6 cellular contexts compared by ENCODE assay signal in the genomic region with DNA sequence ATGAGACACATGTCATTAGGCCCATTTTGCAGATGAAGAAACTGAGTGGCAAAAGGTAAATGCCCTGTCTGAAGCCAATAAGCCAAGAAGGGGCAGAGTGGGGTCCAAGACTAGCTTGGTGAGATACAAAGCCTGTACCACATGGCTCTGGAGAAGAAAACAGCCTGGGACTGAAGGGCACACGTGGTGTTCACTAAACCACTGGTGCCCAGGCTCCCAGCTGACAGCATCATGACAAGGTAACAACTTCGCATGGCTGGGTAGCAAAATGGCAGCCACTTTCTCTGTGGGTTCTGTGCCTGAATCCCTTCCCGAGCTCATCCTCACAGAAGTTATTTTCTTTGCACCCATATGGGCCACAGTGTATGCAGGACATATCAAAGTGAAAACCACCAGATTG.
"Had no signal": no experiment of that assay in that cellular context is flagged by ENCODE, and none has a peak within 500 bp of the region (broad histone marks: within the 10 kb centered on the region; RNA-seq: fewer than 3 reads in every experiment).

No MANE protein-coding gene starts in this region.

- H3K27ac ChIP-seq: HL-60 had no signal

- ATAC-seq: K562 had no signal

- H3K4me3 ChIP-seq: K562 had no signal

- DNase-seq: IMR-90, KBM-7, KG1 had no signal

- FAIRE-seq: HTR-8/SVneo, K562 had no signal
